8 cellular contexts compared by ENCODE assay signal in the genomic region with DNA sequence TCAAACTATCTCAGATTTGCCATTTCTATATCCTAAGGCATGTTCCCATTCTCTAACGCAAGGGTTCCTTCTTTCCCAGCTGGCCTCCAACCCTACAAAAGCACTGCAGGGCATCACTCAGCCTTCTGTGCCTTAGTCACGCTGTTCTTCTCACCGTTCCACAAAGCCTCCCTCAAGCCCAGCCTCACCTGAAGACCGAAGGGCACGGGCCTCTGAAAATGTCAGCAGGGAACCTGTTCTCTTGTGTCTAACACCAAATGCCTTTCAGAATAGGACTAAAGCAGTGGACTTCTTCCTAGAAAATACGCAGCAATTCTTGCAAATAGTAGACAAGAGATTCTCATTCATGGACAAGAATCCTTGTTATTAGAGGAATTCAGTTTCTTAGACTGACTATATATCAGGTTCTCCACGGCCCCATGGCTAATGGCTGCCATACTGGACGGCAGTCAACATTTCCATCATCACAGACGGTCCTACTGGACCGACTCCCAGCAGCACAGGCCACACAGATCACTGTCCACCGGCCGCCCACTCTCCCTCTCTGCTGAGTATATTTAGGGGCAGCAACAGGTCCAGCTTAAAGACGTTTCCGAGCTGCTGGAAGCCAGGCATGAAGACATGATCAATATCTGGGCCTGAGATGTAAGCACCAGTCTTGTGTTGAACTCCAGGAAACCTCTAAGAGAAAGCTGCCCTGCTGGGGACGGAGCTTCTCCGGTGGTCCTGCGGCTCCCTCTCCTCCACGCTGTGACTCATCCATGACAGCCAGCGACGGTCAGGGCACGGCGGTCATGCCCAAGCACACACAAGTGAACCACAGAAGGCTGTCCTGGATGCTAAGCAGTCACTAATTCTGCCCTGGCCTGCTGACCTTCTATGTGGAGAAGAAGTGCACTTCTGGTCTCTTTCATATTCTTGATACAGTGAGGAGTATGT.
A peak's percentile ranks its signal among the peaks of the same experiment; 100 is the strongest.
DNase-seq lines count a peak whose midpoint lies in the region; ATAC-seq, FAIRE-seq and TF ChIP-seq lines count a peak whose summit lies in the region.
"Not testable (repeated sequence)": the region's sequence is repeated elsewhere in the genome, so short reads cannot be mapped to it uniquely, and the experiment has no call there.

No MANE protein-coding gene starts in this region.

- CTCF ChIA-PET in PC-3 (lab: Charles Lee); HepG2 (lab: Yijun Ruan, JAX; ENCODE audit: low intra/inter-chr PET ratio, low total read pairs): not testable (repeated sequence)

- H3K36me3 Mint-ChIP-seq in T-helper 17 cell (ENCODE audit: low read depth) = not testable (repeated sequence)
- peaks cover 89% of the 10 kb centered on the region for H3K36me3 Mint-ChIP-seq in stimulated activated effector memory CD8-positive, alpha-beta T cell treated with anti-CD3 and anti-CD28 coated beads, Interleukin-12 subunit alpha, Interleukin-12 subunit beta, amount 100 ng/mL, for 72 hours

- H3K79me2 ChIP-seq in PC-3 (ENCODE audit: low read length); HepG2 (ENCODE audit: insufficient read depth, low read length): not testable (repeated sequence)

- in situ Hi-C loops in HepG2 (cut with HindIII; ENCODE audit: extremely low pct_ligation_motif_present, low pct_unique_long_range_greater_than_20kb) = loop anchor here (25.0 kb wide), 1 partner anchor 283 kb away; no protein-coding TSS in a partner anchor

- not testable (repeated sequence) for H3K4me3 ChIP-seq in PC-3 (ENCODE audit: low read length); bronchial epithelial cell (ENCODE audit: low read depth, low read length); HepG2 (replicated peaks in 1 of 3; ENCODE audit: insufficient read depth in 1 of 3, low read depth in 2 of 3, low read length in 3 of 3); upper lobe of right lung

- POLR2A ChIA-PET in PC-3 (lab: Charles Lee; ENCODE audit: unreplicated experiment); HepG2 (lab: Yijun Ruan, JAX): not testable (repeated sequence)

- not testable (repeated sequence) for H3K27me3 Mint-ChIP-seq in T-helper 17 cell

- not testable (repeated sequence) for H3K9ac ChIP-seq in PC-3 (ENCODE audit: low read length); HepG2 (ENCODE audit: insufficient read depth, low read depth, low read length)

- BruUV-seq in PC-3 (replicated peaks; lab: Mats Ljungman, UMichigan) = TSS peak; percentile 4
- BruUV-seq in HepG2 (replicated peaks; lab: Mats Ljungman, UMichigan) = not testable (repeated sequence)

- 96% methylated on average over 21 of the region's 22 CpGs for WGBS in HepG2 (ENCODE audit: low lambda C conversion rate)

- H3K27ac ChIP-seq in PC-3 (ENCODE audit: low read length); HepG2 (ENCODE audit: extremely low read length, insufficient read depth, low read length); upper lobe of right lung: not testable (repeated sequence)

- H3K4me1 ChIP-seq in PC-3 (ENCODE audit: insufficient read depth, low read length); HepG2 (ENCODE audit: insufficient read depth, low read length); upper lobe of right lung: not testable (repeated sequence)

- not testable (repeated sequence) for ATAC-seq in PC-3; T-helper 17 cell; Right ventricle myocardium superior (ENCODE audit: poor library complexity); stimulated activated effector memory CD8-positive, alpha-beta T cell treated with anti-CD3 and anti-CD28 coated beads, Interleukin-12 subunit alpha, Interleukin-12 subunit beta, amount 100 ng/mL, for 72 hours
- ATAC-seq in HepG2 (peak; percentile 21), upper lobe of right lung (peak; percentile 21)

- H2AFZ ChIP-seq in PC-3 (ENCODE audit: low read length); HepG2 (ENCODE audit: low read length): not testable (repeated sequence)

- H4K20me1 ChIP-seq in PC-3 (ENCODE audit: low read length); HepG2 (ENCODE audit: insufficient read depth, low read length): not testable (repeated sequence)

- not testable (repeated sequence) for TF ChIP-seq POLR2A in HepG2 (IDR thresholded peaks at IDR 0.05; ENCODE audit: insufficient read depth in 1 of 2, low read depth in 2 of 2, low read length in 2 of 2)

- TF ChIP-seq RAD21 in HepG2 (CRISPR knock-in tag; IDR thresholded peaks at IDR 0.05) = not testable (repeated sequence)

- H3K27me3 ChIP-seq in PC-3 (ENCODE audit: low read length); bronchial epithelial cell (ENCODE audit: control insufficient read depth, insufficient read depth, low read length); HepG2 (ENCODE audit: control insufficient read depth in 1 of 2, insufficient read depth in 2 of 2, low read length in 2 of 2); upper lobe of right lung: not testable (repeated sequence)

- not testable (repeated sequence) for H3K9me3 ChIP-seq in PC-3 (ENCODE audit: low read length); T-helper 17 cell (ENCODE audit: control insufficient read depth, low read length, poor library complexity, severe bottlenecking); HepG2 (ENCODE audit: low read length); upper lobe of right lung

- not testable (repeated sequence) for H3K4me1 Mint-ChIP-seq in T-helper 17 cell
- peaks cover 16% of the 10 kb centered on the region for H3K4me1 Mint-ChIP-seq in stimulated activated effector memory CD8-positive, alpha-beta T cell treated with anti-CD3 and anti-CD28 coated beads, Interleukin-12 subunit alpha, Interleukin-12 subunit beta, amount 100 ng/mL, for 72 hours

- not testable (repeated sequence) for DNase-seq in PC-3; T-helper 17 cell; bronchial epithelial cell (ENCODE audit: low read depth); HepG2 (ENCODE audit: low spot score); upper lobe of right lung
- DNase-seq in Right ventricle myocardium superior (peak; percentile 42), posterior vena cava (ENCODE audit: low spot score) (peak; percentile 81)
- peak in 1 of 2 donors; percentile 46 for DNase-seq in stimulated activated effector memory CD8-positive, alpha-beta T cell treated with anti-CD3 and anti-CD28 coated beads, Interleukin-12 subunit alpha, Interleukin-12 subunit beta, amount 100 ng/mL, for 72 hours (ENCODE audit: low spot score in 2 of 2)

- not testable (repeated sequence) for H3K9me2 ChIP-seq in PC-3 (replicated peaks; ENCODE audit: low read length)

- H3F3A ChIP-seq in PC-3 (ENCODE audit: low read length, unreplicated experiment) = not testable (repeated sequence)

- peak; percentile 75 for FAIRE-seq in bronchial epithelial cell (lab: Jason Lieb, UNC)
- not testable (repeated sequence) for FAIRE-seq in HepG2 (lab: Jason Lieb, UNC)

- intact Hi-C loops in PC-3 (cut with micrococcal nuclease); Right ventricle myocardium superior (cut with DNase I); HepG2 (cut with micrococcal nuclease; ENCODE audit: unreplicated experiment); posterior vena cava (cut with DNase I); upper lobe of right lung (cut with DNase I): not testable (repeated sequence)

- H3K4me3 Mint-ChIP-seq in T-helper 17 cell; stimulated activated effector memory CD8-positive, alpha-beta T cell treated with anti-CD3 and anti-CD28 coated beads, Interleukin-12 subunit alpha, Interleukin-12 subunit beta, amount 100 ng/mL, for 72 hours: not testable (repeated sequence)

- peaks cover 13% of the 10 kb centered on the region for H3K36me3 ChIP-seq in PC-3 (ENCODE audit: low read depth, low read length)
- not testable (repeated sequence) for H3K36me3 ChIP-seq in bronchial epithelial cell (ENCODE audit: control insufficient read depth, insufficient read depth, low read length)
- H3K36me3 ChIP-seq in HepG2 (replicated peaks in 1 of 2; ENCODE audit: control insufficient read depth in 1 of 2, insufficient read depth in 2 of 2, low read length in 2 of 2) = peaks cover 9 to 17% of the 10 kb centered on the region in 2 experiments; a peak in 4 of 5 replicates
- H3K36me3 ChIP-seq in upper lobe of right lung = peaks cover 63% of the 10 kb centered on the region

- H3K9me3 Mint-ChIP-seq in stimulated activated effector memory CD8-positive, alpha-beta T cell treated with anti-CD3 and anti-CD28 coated beads, Interleukin-12 subunit alpha, Interleukin-12 subunit beta, amount 100 ng/mL, for 72 hours = not testable (repeated sequence)

- TF ChIP-seq EP300 in HepG2 (IDR thresholded peaks at IDR 0.05; ENCODE audit: low read depth in 2 of 2, low read length in 2 of 2); HepG2 (CRISPR knock-in tag; IDR thresholded peaks at IDR 0.05; ENCODE audit: borderline replicate concordance): not testable (repeated sequence)

- not testable (repeated sequence) for TF ChIP-seq CTCF in PC-3 (conservative IDR thresholded peaks at IDR 0.05; ENCODE audit: low read depth, low read length); bronchial epithelial cell (IDR thresholded peaks at IDR 0.05; ENCODE audit: insufficient read depth, low read length, severe bottlenecking); HepG2 (CRISPR knock-in tag; IDR thresholded peaks at IDR 0.05); upper lobe of right lung (IDR thresholded peaks at IDR 0.05)

- H3K4me2 ChIP-seq in PC-3 (ENCODE audit: low read length); HepG2 (ENCODE audit: low read depth, low read length): not testable (repeated sequence)

- peak overlapping the region; percentile 6 for H3K27ac Mint-ChIP-seq in T-helper 17 cell
- peak overlapping the region; percentile 56 for H3K27ac Mint-ChIP-seq in stimulated activated effector memory CD8-positive, alpha-beta T cell treated with anti-CD3 and anti-CD28 coated beads, Interleukin-12 subunit alpha, Interleukin-12 subunit beta, amount 100 ng/mL, for 72 hours
